1 cellular context compared by ENCODE assay signal in genomic region chr17:36971508-36971907, GRCh38.
TF ChIP-seq lines count a peak whose summit lies in the region.

No MANE protein-coding gene starts in this region.

TF ChIP-seq in GM23338, 12 proteins besides CTCF, POLR2A, EP300 and RAD21 (continued from another document):
- TF ChIP-seq ZNF462 (CRISPR knock-in tag; IDR thresholded peaks at IDR 0.05) (no peak), EZH2phosphoT487 (IDR thresholded peaks at IDR 0.05; ENCODE audit: unreplicated experiment) (no peak), EZH2 (IDR thresholded peaks at IDR 0.05; ENCODE audit: low read depth, unreplicated experiment) (no peak), REST (IDR thresholded peaks at IDR 0.05; ENCODE audit: unreplicated experiment) (no peak), NANOG (IDR thresholded peaks at IDR 0.05; ENCODE audit: borderline replicate concordance) (no peak)
